ENCODE assay signal across 8 cellular contexts in the genomic region with DNA sequence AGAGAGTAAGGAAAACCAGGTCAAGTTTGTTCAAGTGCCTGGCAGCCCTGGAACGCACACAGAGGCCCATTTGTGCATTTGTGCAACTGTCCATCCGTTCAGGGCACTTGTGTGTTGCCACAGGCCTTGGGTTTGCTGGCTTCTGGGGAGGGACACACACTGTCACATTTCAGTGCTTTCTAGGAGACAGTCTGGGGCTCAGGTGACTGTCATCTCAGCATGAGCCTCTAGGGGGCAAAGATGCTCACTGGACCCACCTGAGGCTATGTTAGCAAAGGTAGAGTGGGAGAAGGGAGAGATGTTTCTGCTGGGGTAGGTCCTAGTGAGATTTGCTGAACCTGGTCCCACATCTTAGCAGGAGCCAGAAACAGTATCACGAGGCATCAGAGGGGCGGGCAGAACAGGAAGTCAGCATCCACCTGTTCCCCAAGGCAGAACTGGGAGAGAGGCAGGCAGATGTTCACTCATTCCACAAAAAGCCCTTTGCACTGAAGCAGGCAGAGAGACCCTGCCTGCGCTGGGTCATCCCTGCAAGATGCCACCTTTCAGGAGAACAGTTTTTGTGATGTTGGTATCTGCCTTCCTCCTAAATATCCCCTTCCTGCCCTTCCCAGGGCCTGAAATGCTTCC. TPM values are rescaled to one million over a fixed set of nuclear protein-coding genes. Genes with fewer than 3 reads are reported as not detected.
DNase-seq lines count a peak whose midpoint lies in the region; ATAC-seq, FAIRE-seq and TF ChIP-seq lines count a peak whose summit lies in the region.

No MANE protein-coding gene starts in this region.

- no peak overlapping the region for H3K4me3 Mint-ChIP-seq in T-cell

- TF ChIP-seq CTCF in DOHH2 (IDR thresholded peaks at IDR 0.05; ENCODE audit: low read depth, low read length, poor library complexity, severe bottlenecking) (peak; percentile 85), K562 (IDR thresholded peaks at IDR 0.05 in 2 of 3, conservative IDR thresholded peaks at IDR 0.05 in 1 of 3; ENCODE audit: insufficient read depth in 2 of 3, low read depth in 1 of 3, low read length in 3 of 3) (peak; percentile 39 to 73 (median 55)), left lung (IDR thresholded peaks at IDR 0.05) (peak in 1 of 2 donors; percentile 26), stomach (IDR thresholded peaks at IDR 0.05) (peak in 5 of 7 experiments; percentile 34 to 67 (median 56))

- no peaks in the 10 kb centered on the region for H3K27me3 Mint-ChIP-seq in T-cell

- WGBS in K562 (ENCODE audit: insufficient coverage, low coverage, missing lambda C conversion rate), result 42% methylated on average over 5 of the region's 5 CpGs
- WGBS in stomach, 5 donors, result 33 to 55% (median 47%) methylated on average over 4 to 5 of the region's 5 CpGs

- DNase-seq in T-cell (peak; percentile 22 to 77 (median 54)), K562 (ENCODE audit: extremely low read depth in 1 of 4, low spot score in 3 of 4) (peak; percentile 44 to 58 (median 46)), left lung (no peak), stomach (peak; percentile 53), DMS153 treated with DMSO at 0.1 percent for 48 hours (lab: John Stamatoyannopoulos, UW; ENCODE audit: unreplicated experiment) (no peak), DMS114 treated with DMSO at 0.1 percent for 48 hours (lab: John Stamatoyannopoulos, UW; ENCODE audit: unreplicated experiment) (no peak)

- H4K20me1 ChIP-seq in DOHH2 (ENCODE audit: control insufficient read depth, insufficient read depth, low read depth, low read length) (peaks cover 15% of the 10 kb centered on the region), K562 (replicated peaks; ENCODE audit: control insufficient read depth, insufficient read depth, low read length) (peaks cover 9% of the 10 kb centered on the region; the same call in 1 of the 2 replicates)

- no peak overlapping the region for H3K9ac ChIP-seq in K562 (ENCODE audit: insufficient read depth in 1 of 2, low read depth in 2 of 2, low read length in 2 of 2)

- H3K9me1 ChIP-seq in K562 (ENCODE audit: control insufficient read depth, insufficient read depth, low read length), result peaks cover 4% of the 10 kb centered on the region

- no peak overlapping the region for H3K4me2 ChIP-seq in DOHH2 (ENCODE audit: low read length)
- no peak overlapping the region for H3K4me2 ChIP-seq in K562 (ENCODE audit: insufficient read depth, low read length)

- CTCF ChIA-PET in T-cell (lab: Charles Lee) (no interaction called here), K562 (lab: Yijun Ruan, JAX; ENCODE audit: low intra/inter-chr PET ratio) (interaction anchor here (1.2 kb wide), 1 partner anchor 130 kb away, joined by 7 read pairs; no protein-coding TSS in a partner anchor)

- no peak overlapping the region for H3K27ac ChIP-seq in DOHH2 (ENCODE audit: low read depth, low read length)
- H3K27ac ChIP-seq in K562 (ENCODE audit: extremely low read depth, low read depth, low read length), result no peak overlapping the region
- no peak overlapping the region for H3K27ac ChIP-seq in left lung
- H3K27ac ChIP-seq in stomach, result peak overlapping the region in 4 of 5 donors; percentile 31 to 74 (median 50)

- TF ChIP-seq POLR2A in K562 (conservative IDR thresholded peaks at IDR 0.05) (no peak), stomach (IDR thresholded peaks at IDR 0.05) (no peak)

- BruUV-seq in K562 (replicated peaks; lab: Mats Ljungman, UMichigan), result no TSS peak

- H3K9me3 Mint-ChIP-seq in T-cell, result no peaks in the 10 kb centered on the region

- H3K4me3 ChIP-seq in DOHH2 (ENCODE audit: low read length) (no peak overlapping the region), K562 (no peak overlapping the region), left lung (no peak overlapping the region), stomach (no peak overlapping the region)

- H3F3A ChIP-seq in DOHH2 (ENCODE audit: control insufficient read depth, insufficient read depth), result no peaks in the 10 kb centered on the region

- H3K4me1 Mint-ChIP-seq in T-cell, result peaks cover 20 to 29% (median 25%) of the 10 kb centered on the region in 3 donors

- TF ChIP-seq RAD21 in K562 (CRISPR knock-in tag; conservative IDR thresholded peaks at IDR 0.05 in 1 of 2, IDR thresholded peaks at IDR 0.05 in 1 of 2), result peak in 1 of 2 experiments; percentile 49; a peak in 1 of 4 replicates

- no peaks in the 10 kb centered on the region for H3K9me3 ChIP-seq in DOHH2 (ENCODE audit: control insufficient read depth, insufficient read depth, low read length)
- no peaks in the 10 kb centered on the region for H3K9me3 ChIP-seq in K562 (replicated peaks; ENCODE audit: control insufficient read depth, insufficient read depth, low read depth, low read length)
- H3K9me3 ChIP-seq in left lung, result no peaks in the 10 kb centered on the region
- no peaks in the 10 kb centered on the region for H3K9me3 ChIP-seq in stomach

- TF ChIP-seq EP300 in K562 (IDR thresholded peaks at IDR 0.05; ENCODE audit: low read length) (no peak), stomach (IDR thresholded peaks at IDR 0.05) (no peak)

- H2AFZ ChIP-seq in K562 (ENCODE audit: low read depth, low read length), result no peak overlapping the region

- no peaks in the 10 kb centered on the region for H3K9me2 ChIP-seq in DOHH2 (replicated peaks; ENCODE audit: control insufficient read depth, low read length)

- peaks cover 10% of the 10 kb centered on the region; the same call in 1 of the 2 replicates for H3K36me3 ChIP-seq in DOHH2 (ENCODE audit: control insufficient read depth, low read length)
- H3K36me3 ChIP-seq in K562 (ENCODE audit: control insufficient read depth, insufficient read depth, low read length), result peaks cover 8% of the 10 kb centered on the region; the same call in 1 of the 3 replicates
- peaks cover 0 to 4% of the 10 kb centered on the region in 2 donors for H3K36me3 ChIP-seq in left lung
- peaks cover 0 to 7% (median 0%) of the 10 kb centered on the region in 4 donors for H3K36me3 ChIP-seq in stomach

- ATAC-seq in HG03342 (IDR thresholded peaks at IDR 0.05; ENCODE audit: unreplicated experiment) (peak; percentile 44), T-cell (replicated peaks in 1 of 4) (peak; percentile 77 to 92 (median 88)), K562 (peak; percentile 93), left lung (peak; percentile 72)

- no peaks in the 10 kb centered on the region for H3K36me3 Mint-ChIP-seq in T-cell

- no peak overlapping the region for H3K27ac Mint-ChIP-seq in T-cell

- FAIRE-seq in K562 (lab: Jason Lieb, UNC), result peak; percentile 78

- peaks cover 62% of the 10 kb centered on the region for H3K79me2 ChIP-seq in DOHH2 (ENCODE audit: control insufficient read depth, low read length)
- no peaks in the 10 kb centered on the region; the same call in none of the 3 replicates for H3K79me2 ChIP-seq in K562 (ENCODE audit: control insufficient read depth, insufficient read depth, low read length)

- H3K4me1 ChIP-seq in DOHH2 (ENCODE audit: control insufficient read depth, low read length) (peaks cover 11% of the 10 kb centered on the region), K562 (replicated peaks in 1 of 2; ENCODE audit: control insufficient read depth in 2 of 2, insufficient read depth in 2 of 2, low read length in 2 of 2) (peaks cover 0 to 10% of the 10 kb centered on the region in 2 experiments; a peak in 2 of 5 replicates), left lung (peaks cover under 1 to 57% of the 10 kb centered on the region in 2 donors), stomach (peaks cover 14 to 82% (median 58%) of the 10 kb centered on the region in 4 donors)

- in situ Hi-C loops in K562 (cut with MboI), result no loop called here

- intact Hi-C loops in K562 (cut with micrococcal nuclease), result no loop called here
- intact Hi-C loops in left lung (cut with DNase I), result no loop called here
- intact Hi-C loops in stomach (cut with DNase I; ENCODE audit: low total_unique reads), result no loop called here

- POLR2A ChIA-PET in T-cell (lab: Charles Lee), result interaction anchor here in 1 of 2 donors (0.6 kb wide), 1 partner anchor 37 kb away, joined by 3 read pairs; no protein-coding TSS in a partner anchor
- POLR2A ChIA-PET in K562 (lab: Yijun Ruan, JAX), result no interaction called here

- no peaks in the 10 kb centered on the region for H3K27me3 ChIP-seq in DOHH2 (ENCODE audit: control insufficient read depth, low read length)
- H3K27me3 ChIP-seq in K562 (ENCODE audit: control insufficient read depth in 2 of 2, insufficient read depth in 2 of 2, low read length in 2 of 2), result no peaks in the 10 kb centered on the region
- peaks cover 0 to 5% of the 10 kb centered on the region in 2 donors for H3K27me3 ChIP-seq in left lung
- H3K27me3 ChIP-seq in stomach, result peaks cover 0 to 2% (median 0%) of the 10 kb centered on the region in 3 donors

TF ChIP-seq in K562, 482 proteins besides CTCF, POLR2A, EP300 and RAD21:
- TF ChIP-seq SMC3 (conservative IDR thresholded peaks at IDR 0.05; ENCODE audit: insufficient read depth, low read depth, low read length), result 0 out of 2 replicates have a peak, but pooled peaks have one; percentile 17
- no peak for TF ChIP-seq FOSL1 (tag; conservative IDR thresholded peaks at IDR 0.05)
TF ChIP-seq in K562: peak in this region for 1.

RNA-seq across cellular contexts. Expression of a gene that starts 48.5 kb away (rescaled TPM):
- total RNA-seq in T-cell, result 10 to 100 TPM; 20.1 to 31.2 (median 24.5) TPM
- total RNA-seq in K562 (2011; cell fraction: chromatin; rRNA removed; ENCODE audit: low replicate concordance), result 33.0 and 41.0 TPM in 2 replicates
- 18.6 and 19.2 TPM in 2 replicates for total RNA-seq in K562 (2011; cell fraction: nucleolus; rRNA removed)
- total RNA-seq in K562 (2011; cell fraction: nucleoplasm; rRNA removed), result 22.3 and 33.5 TPM in 2 replicates
- total RNA-seq in K562 (2014; rRNA removed), result 5.5 and 10.0 TPM in 2 replicates
- 5.1 and 5.5 TPM in 2 replicates for total RNA-seq in K562 (2014; rRNA removed; fragmentation: Illumina TruSeq; extraction: Trizol)
- total RNA-seq in K562 (2015; rRNA removed; fragmentation: Illumina TruSeq; extraction: Trizol), result 6.6 and 6.8 TPM in 2 replicates
- total RNA-seq in K562 (2021), result 19.9 and 20.4 TPM in 2 replicates
- 3.7 and 3.8 TPM in 2 replicates for polyA plus RNA-seq in K562 (2011; rRNA removed)
- 2.2 and 3.1 TPM in 2 replicates for polyA plus RNA-seq in K562 (2011; cell fraction: cytosol; rRNA removed)
- 7.1 and 11.1 TPM in 2 replicates for polyA plus RNA-seq in K562 (2011; cell fraction: nucleus; rRNA removed)
- 8.0 and 9.8 TPM in 2 replicates for polyA plus RNA-seq in K562 (2012)
- polyA plus RNA-seq in K562 (2014; fragmentation: Illumina TruSeq; extraction: Trizol), result 6.6 and 8.6 TPM in 2 replicates
- polyA plus RNA-seq in K562 (2014; fragmentation: Nextera tagmentation; extraction: Ambion mirVana), result 1 to 10 TPM in 1 of 2 experiments, under 1 TPM in 1; 0.68 to 1.5 TPM
- polyA plus RNA-seq in K562 (2014; rRNA removed), result 10.0 and 11.9 TPM in 2 replicates
- 2.4 and 3.1 TPM in 2 replicates for polyA minus RNA-seq in K562 (2011; rRNA and poly(A)+ RNA removed)
- polyA minus RNA-seq in K562 (2011; cell fraction: cytosol; rRNA and poly(A)+ RNA removed), result 5.2 and 6.3 TPM in 2 replicates
- polyA minus RNA-seq in K562 (2011; cell fraction: nucleus; rRNA and poly(A)+ RNA removed), result 3.5 and 4.8 TPM in 2 replicates
- total RNA-seq in left lung, result 10 to 100 TPM; 31.5 to 31.7 TPM
- 10 to 100 TPM; 19.1 to 94.5 (median 46.9) TPM for total RNA-seq in stomach
- polyA plus RNA-seq in stomach, result 10 to 100 TPM in 2 of 3 donors, 1 to 10 TPM in 1; 4.6 to 12.5 (median 12.0) TPM

Comparison
In these comparisons a context has a peak if more than half of its experiments do, and no peak if none do; other contexts are left out.
1. H3K27ac ChIP-seq: peak in stomach (4 of 5); none in DOHH2 (single experiment), K562 (single experiment) and left lung (0 of 2).
2. DNase-seq: peak in T-cell (34 of 34), K562 (4 of 4) and stomach (single experiment); none in left lung (0 of 2), DMS153 treated with DMSO at 0.1 percent for 48 hours (single experiment) and DMS114 treated with DMSO at 0.1 percent for 48 hours (single experiment).
3. Peak in every context shown above with its lines, with median percentiles within 50 percentile points of each other: ATAC-seq.